ENCODE assay signal across 1 cellular context in genomic region chr20:44590980-44591778, GRCh38.
TF ChIP-seq lines count a peak whose summit lies in the region.

No MANE protein-coding gene starts in this region.

TF ChIP-seq in GM23338, 12 proteins besides CTCF, POLR2A, EP300 and RAD21 (continued from another document):
- TF ChIP-seq, protein P1, sequence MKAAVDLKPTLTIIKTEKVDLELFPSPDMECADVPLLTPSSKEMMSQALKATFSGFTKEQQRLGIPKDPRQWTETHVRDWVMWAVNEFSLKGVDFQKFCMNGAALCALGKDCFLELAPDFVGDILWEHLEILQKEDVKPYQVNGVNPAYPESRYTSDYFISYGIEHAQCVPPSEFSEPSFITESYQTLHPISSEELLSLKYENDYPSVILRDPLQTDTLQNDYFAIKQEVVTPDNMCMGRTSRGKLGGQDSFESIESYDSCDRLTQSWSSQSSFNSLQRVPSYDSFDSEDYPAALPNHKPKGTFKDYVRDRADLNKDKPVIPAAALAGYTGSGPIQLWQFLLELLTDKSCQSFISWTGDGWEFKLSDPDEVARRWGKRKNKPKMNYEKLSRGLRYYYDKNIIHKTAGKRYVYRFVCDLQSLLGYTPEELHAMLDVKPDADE (IDR thresholded peaks at IDR 0.05): no peak
